17 cellular contexts compared by ENCODE assay signal in genomic region chr10:124119933-124120332, GRCh38. TPM values are rescaled to one million over a fixed set of nuclear protein-coding genes. Genes with fewer than 3 reads are reported as not detected.
DNase-seq lines count a peak whose midpoint lies in the region; ATAC-seq, FAIRE-seq and TF ChIP-seq lines count a peak whose summit lies in the region.
"Had no signal": no experiment of that assay in that cellular context is flagged by ENCODE, and none has a peak within 500 bp of the region (broad histone marks: within the 10 kb centered on the region; RNA-seq: fewer than 3 reads in every experiment).

No MANE protein-coding gene starts in this region.

- no peak overlapping the region for H4K5ac ChIP-seq in IMR-90 (ENCODE audit: low read depth, low read length)

- 43% methylated on average over 4 of the region's 11 CpGs; no CpG with 5 or more reads in 1 of the 2 experiments for WGBS in IMR-90 (ENCODE audit: extremely low coverage in 2 of 2, insufficient read length in 1 of 2), 2 experiments

- no peaks in the 10 kb centered on the region for H3K27me3 Mint-ChIP-seq in CD4-positive, alpha-beta T cell

- no peak overlapping the region for H2BK120ac ChIP-seq in IMR-90 (ENCODE audit: low read depth, low read length)

- H3K56ac ChIP-seq in IMR-90 (ENCODE audit: extremely low read depth, insufficient read depth, low read length) = no peak overlapping the region

- H3K27ac ChIP-seq in IMR-90 (ENCODE audit: insufficient read depth, low read length) (no peak overlapping the region), kidney (ENCODE audit: low read depth in 2 of 2, low read length in 2 of 2) (no peak overlapping the region), gastrocnemius medialis (peak overlapping the region in 3 of 4 donors; percentile 55 to 58 (median 57))
- H3K27ac ChIP-seq in CD4-positive, alpha-beta T cell (ENCODE audit: low read depth, low read length) = no peak overlapping the region
- H3K27ac ChIP-seq: thoracic aorta had no signal

- no peak overlapping the region for H3K4me3 Mint-ChIP-seq in CD4-positive, alpha-beta T cell
- H3K4me3 Mint-ChIP-seq: brain had no signal

- no TSS peak for BruUV-seq in IMR-90 (replicated peaks; lab: Mats Ljungman, UMichigan)

- H3K9me3 ChIP-seq in IMR-90 (ENCODE audit: control insufficient read depth, insufficient read depth, low read length) = peaks cover 4% of the 10 kb centered on the region
- no peaks in the 10 kb centered on the region for H3K9me3 ChIP-seq in kidney (ENCODE audit: control insufficient read depth in 1 of 2, low read length in 2 of 2)
- H3K9me3 ChIP-seq in gastrocnemius medialis = no peaks in the 10 kb centered on the region
- H3K9me3 ChIP-seq in CD4-positive, alpha-beta T cell (ENCODE audit: control insufficient read depth, low read length) = no peaks in the 10 kb centered on the region
- H3K9me3 ChIP-seq: thoracic aorta had no signal

- H2AK5ac ChIP-seq in IMR-90 (ENCODE audit: low read depth, low read length) = no peak overlapping the region

- H2BK15ac ChIP-seq in IMR-90 (ENCODE audit: low read depth, low read length) = no peak overlapping the region

- peak overlapping the region; percentile 89 for H2BK5ac ChIP-seq in IMR-90 (ENCODE audit: low read depth, low read length, poor library complexity, severe bottlenecking)

- H3K9me3 Mint-ChIP-seq in CD4-positive, alpha-beta T cell = no peaks in the 10 kb centered on the region
- H3K9me3 Mint-ChIP-seq: brain had no signal

- H2BK20ac ChIP-seq in IMR-90 (ENCODE audit: low read depth, low read length) = no peak overlapping the region

- no peak overlapping the region for H3K14ac ChIP-seq in IMR-90 (replicated peaks; ENCODE audit: low read depth, low read length)

- no peak for TF ChIP-seq CTCF in IMR-90 (conservative IDR thresholded peaks at IDR 0.05; ENCODE audit: low read depth, low read length)
- no peak for TF ChIP-seq CTCF in kidney (IDR thresholded peaks at IDR 0.05; ENCODE audit: borderline replicate concordance, extremely low read depth, insufficient read depth)
- no peak for TF ChIP-seq CTCF in gastrocnemius medialis (IDR thresholded peaks at IDR 0.05 in 4 of 5, conservative IDR thresholded peaks at IDR 0.05 in 1 of 5)
- TF ChIP-seq CTCF in CD4-positive, alpha-beta T cell (IDR thresholded peaks at IDR 0.05) = no peak

- H3K9me1 ChIP-seq in IMR-90 (ENCODE audit: insufficient read depth, low read length) = no peaks in the 10 kb centered on the region

- dilution Hi-C loops in IMR-90 (cut with HindIII; ENCODE audit: low sequenced_read_pairs, unreplicated experiment) = no loop called here

- intact Hi-C loops in IMR-90 (cut with micrococcal nuclease) = no loop called here
- intact Hi-C loops in kidney (cut with DNase I) = no loop called here
- intact Hi-C loops in gastrocnemius medialis (cut with DNase I; ENCODE audit: low total_unique reads) = no loop called here
- intact Hi-C loops in CD4-positive, alpha-beta T cell (cut with DNase I, micrococcal nuclease) = no loop called here

- no peak overlapping the region for H2AK9ac ChIP-seq in IMR-90 (replicated peaks; ENCODE audit: low read depth, low read length, poor library complexity)

- CTCF ChIA-PET in IMR-90 (lab: Yijun Ruan, JAX) = no interaction called here
- CTCF ChIA-PET in CD4-positive, alpha-beta T cell (lab: Charles Lee) = no interaction called here

- H3K4ac ChIP-seq in IMR-90 (ENCODE audit: low read depth, low read length) = no peak overlapping the region

- no peak overlapping the region for H3K27ac Mint-ChIP-seq in CD4-positive, alpha-beta T cell
- H3K27ac Mint-ChIP-seq: brain had no signal

- H4K8ac ChIP-seq in IMR-90 (ENCODE audit: low read depth in 2 of 2, low read length in 2 of 2) = no peak overlapping the region

- TF ChIP-seq POLR2A in IMR-90 (IDR thresholded peaks at IDR 0.05; ENCODE audit: low read depth, low read length) = no peak
- no peak for TF ChIP-seq POLR2A in gastrocnemius medialis (IDR thresholded peaks at IDR 0.05)

- H3K4me1 ChIP-seq in IMR-90 (ENCODE audit: control insufficient read depth, insufficient read depth, low read length) = no peaks in the 10 kb centered on the region
- H3K4me1 ChIP-seq in kidney (ENCODE audit: control insufficient read depth in 1 of 2, insufficient read depth in 1 of 2, low read depth in 1 of 2, low read length in 2 of 2) = peaks cover 0 to 9% of the 10 kb centered on the region in 2 donors
- peaks cover 4 to 16% of the 10 kb centered on the region in 2 donors for H3K4me1 ChIP-seq in gastrocnemius medialis

- H3K4me3 ChIP-seq in IMR-90 (ENCODE audit: insufficient read depth, low read depth, low read length) = no peak overlapping the region
- no peak overlapping the region for H3K4me3 ChIP-seq in kidney (ENCODE audit: low read length in 2 of 2)
- no peak overlapping the region for H3K4me3 ChIP-seq in gastrocnemius medialis
- H3K4me3 ChIP-seq: thoracic aorta had no signal

- FAIRE-seq in kidney (lab: Jason Lieb, UNC) = no peak

- H3K4me2 ChIP-seq in IMR-90 (ENCODE audit: low read depth, low read length) = no peak overlapping the region

- ATAC-seq in IMR-90 (ENCODE audit: low read depth) = no peak
- no peak for ATAC-seq in gastrocnemius medialis
- no peak for ATAC-seq in CD4-positive, alpha-beta T cell (ENCODE audit: poor library complexity)
- no peak for ATAC-seq in HG03097 (IDR thresholded peaks at IDR 0.05; ENCODE audit: low FRiP score, unreplicated experiment)

- no peak overlapping the region for H3K23ac ChIP-seq in IMR-90 (ENCODE audit: low read depth, low read length)

- no peaks in the 10 kb centered on the region for H3K36me3 Mint-ChIP-seq in CD4-positive, alpha-beta T cell (ENCODE audit: low read depth)
- H3K36me3 Mint-ChIP-seq: brain had no signal

- H3K27me3 ChIP-seq in IMR-90 (ENCODE audit: control insufficient read depth, insufficient read depth, low read length) (no peaks in the 10 kb centered on the region; the same call in 1 of the 2 replicates), gastrocnemius medialis (no peaks in the 10 kb centered on the region)
- H3K27me3 ChIP-seq in CD4-positive, alpha-beta T cell (ENCODE audit: control insufficient read depth, insufficient read depth, low read length) = no peaks in the 10 kb centered on the region

- no peaks in the 10 kb centered on the region for H3K36me3 ChIP-seq in IMR-90 (ENCODE audit: control insufficient read depth, insufficient read depth, low read length)
- H3K36me3 ChIP-seq in kidney (ENCODE audit: control insufficient read depth in 1 of 2, insufficient read depth in 2 of 2, low read length in 2 of 2) = no peaks in the 10 kb centered on the region
- no peaks in the 10 kb centered on the region for H3K36me3 ChIP-seq in gastrocnemius medialis
- H3K36me3 ChIP-seq: thoracic aorta had no signal

- H2AFZ ChIP-seq in IMR-90 (replicated peaks; ENCODE audit: low read length, poor library complexity) = no peak overlapping the region

- no peak overlapping the region for H3K9ac ChIP-seq in IMR-90 (ENCODE audit: low read depth, low read length)
- H3K9ac ChIP-seq in kidney (ENCODE audit: low read length in 2 of 2) = no peak overlapping the region

- no peaks in the 10 kb centered on the region for H3K79me1 ChIP-seq in IMR-90 (ENCODE audit: low read depth in 1 of 2, low read length in 2 of 2)

- no peaks in the 10 kb centered on the region for H3K4me1 Mint-ChIP-seq in CD4-positive, alpha-beta T cell (ENCODE audit: low read depth)

- H4K91ac ChIP-seq in IMR-90 (ENCODE audit: insufficient read depth, low read depth, low read length) = no peak overlapping the region

- POLR2A ChIA-PET in IMR-90 (lab: Charles Lee; ENCODE audit: unreplicated experiment) = interaction anchor here (0.6 kb wide), 1 partner anchor 415 kb away, joined by 3 read pairs; no protein-coding TSS in a partner anchor
- POLR2A ChIA-PET in CD4-positive, alpha-beta T cell (lab: Charles Lee) = no interaction called here

- H4K20me1 ChIP-seq in IMR-90 (ENCODE audit: insufficient read depth, low read length) = no peaks in the 10 kb centered on the region

- no peak overlapping the region for H3K18ac ChIP-seq in IMR-90 (ENCODE audit: low read depth, low read length)

- TF ChIP-seq RAD21 in IMR-90 (IDR thresholded peaks at IDR 0.05; ENCODE audit: low read length) = no peak

- in situ Hi-C loops in IMR-90 (cut with MboI; ENCODE audit: low sequenced_read_pairs) (no loop called here), gastrocnemius medialis (cut with MboI; ENCODE audit: low sequenced_read_pairs in 4 of 4) (no loop called here)

- DNase-seq in IMR-90 = no peak
- peak; percentile 98 for DNase-seq in dermis blood vessel endothelial cell
- peak; percentile 78 for DNase-seq in kidney
- DNase-seq in gastrocnemius medialis = no peak
- DNase-seq in CD4-positive, alpha-beta T cell = no peak
- DNase-seq in NCI-H2029 treated with DMSO at 0.1 percent for 48 hours (lab: John Stamatoyannopoulos, UW) = no peak
- no peak for DNase-seq in ureter (ENCODE audit: low spot score)
- DNase-seq: activated gamma-delta T cell; DMS79 treated with DMSO at 0.1 percent for 48 hours; effector CD8-positive, alpha-beta T cell; foreskin melanocyte; NCI-H2107 had no signal

TF ChIP-seq in IMR-90, 13 proteins besides CTCF, POLR2A, EP300 and RAD21:
- no peak for TF ChIP-seq NFE2L2 (IDR thresholded peaks at IDR 0.05; ENCODE audit: low read depth, low read length)
- no peak for TF ChIP-seq MAFK (IDR thresholded peaks at IDR 0.05; ENCODE audit: low read depth, low read length)

RNA-seq across cellular contexts. Expression of gene CHST15, which starts 26.5 kb away (rescaled TPM):
- total RNA-seq in IMR-90 (2012; rRNA removed) (0.18 and 0.28 TPM in 2 replicates), dermis blood vessel endothelial cell (93.0 and 99.0 TPM in 2 replicates), kidney (39.7 TPM), gastrocnemius medialis (10 to 100 TPM in 3 of 4 donors, 1 to 10 TPM in 1; 9.0 to 32.2 (median 20.3) TPM), ureter (15.7 TPM)
- polyA plus RNA-seq in IMR-90 (2012; rRNA removed) (0.10 and 0.14 TPM in 2 replicates), kidney (ENCODE audit: insufficient read depth, low read depth, low replicate concordance) (2.8 TPM)
- polyA plus RNA-seq in IMR-90 (2012; cell fraction: cytosol; rRNA removed) = 0.02 and 0.08 TPM in 2 replicates
- 0.12 and 0.18 TPM in 2 replicates for polyA plus RNA-seq in IMR-90 (2012; cell fraction: nucleus; rRNA removed; ENCODE audit: low replicate concordance)
- total RNA-seq in CD4-positive, alpha-beta T cell = under 1 TPM; 0.42 to 0.52 TPM
- total RNA-seq: activated CD8-positive, alpha-beta memory T cell treated with anti-CD3 and anti-CD28 coated beads for 36 hours; SK-MEL-5 had no signal

Comparison
In these comparisons a context has a peak if more than half of its experiments do, and no peak if none do; other contexts are left out.
1. DNase-seq: peak in dermis blood vessel endothelial cell (single experiment) and kidney (single experiment); none in IMR-90 (single experiment), gastrocnemius medialis (0 of 2), CD4-positive, alpha-beta T cell (0 of 10), NCI-H2029 treated with DMSO at 0.1 percent for 48 hours (single experiment) and ureter (single experiment).
2. H3K27ac ChIP-seq: peak in gastrocnemius medialis (3 of 4); none in IMR-90 (single experiment), kidney (0 of 2) and CD4-positive, alpha-beta T cell (single experiment).